Comparison of ENCODE assay signal across 11 cellular contexts in the genomic region with DNA sequence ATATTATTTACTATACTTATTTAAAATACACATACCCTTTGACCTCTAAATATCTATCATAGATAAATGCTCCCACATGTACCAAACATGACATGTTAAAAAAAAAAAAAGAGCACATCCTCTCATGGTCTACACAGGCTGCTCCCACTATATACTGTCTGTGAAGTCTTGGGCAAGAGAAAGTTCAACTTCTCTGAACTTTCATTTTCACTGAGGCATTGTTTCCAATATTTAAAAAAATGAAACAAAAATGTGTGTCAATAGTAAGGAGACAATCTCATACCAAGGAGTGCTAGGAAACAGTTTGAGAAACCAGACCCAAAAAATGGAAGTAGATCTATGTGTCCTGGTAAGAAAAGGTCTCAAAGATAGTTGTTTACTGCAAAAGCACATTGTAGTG. TPM values are rescaled to one million over a fixed set of nuclear protein-coding genes. Genes with fewer than 3 reads are reported as not detected.
DNase-seq lines count a peak whose midpoint lies in the region; ATAC-seq lines count a peak whose summit lies in the region.
"Had no signal": no experiment of that assay in that cellular context is flagged by ENCODE, and none has a peak within 500 bp of the region (broad histone marks: within the 10 kb centered on the region; RNA-seq: fewer than 3 reads in every experiment).

No MANE protein-coding gene starts in this region.

- H3K27ac Mint-ChIP-seq in activated T-cell treated with anti-CD3 and anti-CD28 coated beads, Interleukin-2, amount 50 U/mL, for 24 hours = peak overlapping the region; percentile 86
- H3K27ac Mint-ChIP-seq in activated CD8-positive, alpha-beta T cell treated with anti-CD3 and anti-CD28 coated beads, Interleukin-2, amount 10 ng/mL, durations not matched to agents 7 days and 5 days = peak overlapping the region; percentile 12
- H3K27ac Mint-ChIP-seq in stimulated activated naive CD8-positive, alpha-beta T cell treated with anti-CD3 and anti-CD28 coated beads, Interleukin-15, Interleukin-2, amounts not matched to agents 100 ng/mL and 50 ng/mL, for 24 hours = peak overlapping the region; percentile 90

- no peaks in the 10 kb centered on the region for H3K9me3 ChIP-seq in MG63

- no peaks in the 10 kb centered on the region for H3K9me3 Mint-ChIP-seq in activated T-cell treated with anti-CD3 and anti-CD28 coated beads, Interleukin-2, amount 50 U/mL, for 24 hours
- no peaks in the 10 kb centered on the region for H3K9me3 Mint-ChIP-seq in activated CD8-positive, alpha-beta T cell treated with anti-CD3 and anti-CD28 coated beads, Interleukin-2, amount 10 ng/mL, durations not matched to agents 7 days and 5 days (ENCODE audit: insufficient read depth)
- H3K9me3 Mint-ChIP-seq in stimulated activated naive CD8-positive, alpha-beta T cell treated with anti-CD3 and anti-CD28 coated beads, Interleukin-15, Interleukin-2, amounts not matched to agents 100 ng/mL and 50 ng/mL, for 24 hours = no peaks in the 10 kb centered on the region

- peaks cover 67% of the 10 kb centered on the region for H3K4me1 Mint-ChIP-seq in activated T-cell treated with anti-CD3 and anti-CD28 coated beads, Interleukin-2, amount 50 U/mL, for 24 hours (ENCODE audit: low read depth)
- peaks cover 32% of the 10 kb centered on the region for H3K4me1 Mint-ChIP-seq in activated CD8-positive, alpha-beta T cell treated with anti-CD3 and anti-CD28 coated beads, Interleukin-2, amount 10 ng/mL, durations not matched to agents 7 days and 5 days (ENCODE audit: low read depth)
- H3K4me1 Mint-ChIP-seq in stimulated activated naive CD8-positive, alpha-beta T cell treated with anti-CD3 and anti-CD28 coated beads, Interleukin-15, Interleukin-2, amounts not matched to agents 100 ng/mL and 50 ng/mL, for 24 hours (ENCODE audit: low read depth) = peaks cover 59% of the 10 kb centered on the region

- no peaks in the 10 kb centered on the region for H3K27me3 Mint-ChIP-seq in activated T-cell treated with anti-CD3 and anti-CD28 coated beads, Interleukin-2, amount 50 U/mL, for 24 hours
- H3K27me3 Mint-ChIP-seq in activated CD8-positive, alpha-beta T cell treated with anti-CD3 and anti-CD28 coated beads, Interleukin-2, amount 10 ng/mL, durations not matched to agents 7 days and 5 days (ENCODE audit: low read depth) = no peaks in the 10 kb centered on the region
- H3K27me3 Mint-ChIP-seq in stimulated activated naive CD8-positive, alpha-beta T cell treated with anti-CD3 and anti-CD28 coated beads, Interleukin-15, Interleukin-2, amounts not matched to agents 100 ng/mL and 50 ng/mL, for 24 hours = no peaks in the 10 kb centered on the region

- CTCF ChIA-PET in activated CD8-positive, alpha-beta T cell treated with anti-CD3 and anti-CD28 coated beads, Interleukin-2, amount 10 ng/mL, durations not matched to agents 7 days and 5 days (lab: Charles Lee) = interaction anchor here (0.8 to 1.3 kb wide), 4 partner anchors 13 to 226 kb away, joined by 3 to 6 read pairs (median 4); a partner anchor contains a TSS

- H3K4me3 Mint-ChIP-seq in activated T-cell treated with anti-CD3 and anti-CD28 coated beads, Interleukin-2, amount 50 U/mL, for 24 hours = peak overlapping the region; percentile 12
- H3K4me3 Mint-ChIP-seq in activated CD8-positive, alpha-beta T cell treated with anti-CD3 and anti-CD28 coated beads, Interleukin-2, amount 10 ng/mL, durations not matched to agents 7 days and 5 days = no peak overlapping the region
- H3K4me3 Mint-ChIP-seq in stimulated activated naive CD8-positive, alpha-beta T cell treated with anti-CD3 and anti-CD28 coated beads, Interleukin-15, Interleukin-2, amounts not matched to agents 100 ng/mL and 50 ng/mL, for 24 hours = peak overlapping the region; percentile 44

- H3K36me3 Mint-ChIP-seq in activated T-cell treated with anti-CD3 and anti-CD28 coated beads, Interleukin-2, amount 50 U/mL, for 24 hours (ENCODE audit: low read depth) = peaks cover 64% of the 10 kb centered on the region
- H3K36me3 Mint-ChIP-seq in activated CD8-positive, alpha-beta T cell treated with anti-CD3 and anti-CD28 coated beads, Interleukin-2, amount 10 ng/mL, durations not matched to agents 7 days and 5 days (ENCODE audit: low read depth) = peaks cover 19% of the 10 kb centered on the region
- peaks cover 45% of the 10 kb centered on the region for H3K36me3 Mint-ChIP-seq in stimulated activated naive CD8-positive, alpha-beta T cell treated with anti-CD3 and anti-CD28 coated beads, Interleukin-15, Interleukin-2, amounts not matched to agents 100 ng/mL and 50 ng/mL, for 24 hours (ENCODE audit: low read depth)

- no peak for DNase-seq in activated T-cell treated with anti-CD3 and anti-CD28 coated beads, Interleukin-2, amount 50 U/mL, for 24 hours
- DNase-seq in activated T-cell treated with anti-CD3 and anti-CD28 coated beads for 4 hours = no peak
- DNase-seq in activated CD8-positive, alpha-beta T cell treated with anti-CD3 and anti-CD28 coated beads, Interleukin-2, amount 10 ng/mL, durations not matched to agents 7 days and 5 days = no peak
- DNase-seq in NAMALWA (ENCODE audit: low spot score) = no peak
- DNase-seq in MG63 = no peak
- no peak for DNase-seq in GDM1 (lab: John Stamatoyannopoulos, UW)
- DNase-seq: GOT3, NCI-H524, right cardiac atrium had no signal

- POLR2A ChIA-PET in activated CD8-positive, alpha-beta T cell treated with anti-CD3 and anti-CD28 coated beads, Interleukin-2, amount 10 ng/mL, durations not matched to agents 7 days and 5 days (lab: Charles Lee) = no interaction called here

- H3K4me3 ChIP-seq in MG63 = no peak overlapping the region

- no peaks in the 10 kb centered on the region for H3K27me3 ChIP-seq in MG63

- H3K36me3 ChIP-seq in MG63 = peaks cover 39% of the 10 kb centered on the region

- peak; percentile 62 for ATAC-seq in HG02852 (IDR thresholded peaks at IDR 0.05; ENCODE audit: unreplicated experiment)
- peak; percentile 76 for ATAC-seq in activated CD8-positive, alpha-beta T cell treated with anti-CD3 and anti-CD28 coated beads, Interleukin-2, amount 10 ng/mL, durations not matched to agents 7 days and 5 days

RNA-seq across cellular contexts. Expression of a gene that starts 29.3 kb away (rescaled TPM):
- total RNA-seq in activated CD8-positive, alpha-beta T cell treated with anti-CD3 and anti-CD28 coated beads, Interleukin-2, amount 10 ng/mL, durations not matched to agents 7 days and 5 days = 10 to 100 TPM; 31.9 to 32.9 TPM
- 21.6 and 54.7 TPM in 2 replicates for total RNA-seq in MG63 (2014; rRNA removed; shearing (Covaris generic); ENCODE audit: low replicate concordance)

Comparison
In these comparisons a context has a peak if more than half of its experiments do, and no peak if none do; other contexts are left out.
1. H3K27ac Mint-ChIP-seq: peak in every context shown above with its lines; median percentile 90 in stimulated activated naive CD8-positive, alpha-beta T cell treated with anti-CD3 and anti-CD28 coated beads, Interleukin-15, Interleukin-2, amounts not matched to agents 100 ng/mL and 50 ng/mL, for 24 hours; 86 in activated T-cell treated with anti-CD3 and anti-CD28 coated beads, Interleukin-2, amount 50 U/mL, for 24 hours; 12 in activated CD8-positive, alpha-beta T cell treated with anti-CD3 and anti-CD28 coated beads, Interleukin-2, amount 10 ng/mL, durations not matched to agents 7 days and 5 days.